ENCODE assay signal across 9 cellular contexts in the genomic region with DNA sequence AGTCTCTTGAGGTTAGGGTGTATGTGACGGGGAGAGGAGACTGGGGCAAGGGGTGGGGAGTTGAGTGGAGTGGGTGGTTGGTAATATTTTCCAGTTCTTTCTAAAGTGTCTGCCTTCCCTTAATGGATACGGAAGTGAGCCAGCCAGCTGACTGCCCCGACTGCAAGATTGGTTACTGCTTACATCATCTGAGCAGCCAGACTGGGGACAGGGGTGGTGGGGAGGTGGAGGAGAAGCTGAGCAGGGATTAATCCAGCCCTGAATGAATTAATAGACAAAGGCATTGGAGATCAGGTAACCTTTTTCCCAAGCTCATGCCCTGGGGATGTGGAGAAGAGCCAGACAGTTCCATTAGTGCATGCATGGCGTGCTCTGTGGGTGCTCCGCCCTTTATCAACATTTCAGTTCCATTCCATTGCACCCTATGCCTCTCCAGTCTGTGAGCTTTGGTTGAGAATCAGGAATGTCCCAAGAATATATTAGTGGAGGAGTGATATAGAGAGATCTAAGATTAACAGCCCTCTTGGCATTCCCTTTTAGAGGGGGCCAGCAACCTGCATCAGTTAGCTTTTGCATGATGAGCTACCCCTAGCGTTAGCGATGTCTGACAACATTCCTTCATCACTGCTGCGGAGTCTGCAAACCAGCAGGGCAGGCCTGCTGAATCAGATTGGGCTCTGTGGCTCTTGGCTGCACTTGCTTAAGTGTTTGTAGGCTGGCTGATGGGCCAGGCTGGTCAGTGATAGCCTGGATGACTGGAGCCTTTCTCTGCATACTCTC.
DNase-seq lines count a peak whose midpoint lies in the region; ATAC-seq, FAIRE-seq and TF ChIP-seq lines count a peak whose summit lies in the region.
"Had no signal": no experiment of that assay in that cellular context is flagged by ENCODE, and none has a peak within 500 bp of the region (broad histone marks: within the 10 kb centered on the region; RNA-seq: fewer than 3 reads in every experiment).

No MANE protein-coding gene starts in this region.

- H3K27ac ChIP-seq in RWPE2 (ENCODE audit: poor library complexity, severe bottlenecking): no peak overlapping the region
- no peak overlapping the region for H3K27ac ChIP-seq in foreskin keratinocyte

- H3K9me3 ChIP-seq in RWPE2 (ENCODE audit: severe bottlenecking): no peaks in the 10 kb centered on the region

- TF ChIP-seq CTCF in RWPE2 (IDR thresholded peaks at IDR 0.05; ENCODE audit: poor library complexity, severe bottlenecking) (no peak), foreskin keratinocyte (conservative IDR thresholded peaks at IDR 0.05) (peak; percentile 27)

- DNase-seq in H4 (ENCODE audit: low spot score) (peak; percentile 82), RWPE2 (ENCODE audit: low spot score) (no peak), foreskin keratinocyte (peak; percentile 17 to 59), sciatic nerve (ENCODE audit: low spot score) (no peak), urothelium cell line (ENCODE audit: low spot score) (no peak)
- DNase-seq in activated CD4-positive, alpha-beta T cell treated with anti-CD3 and anti-CD28 coated beads, Interleukin-2, amount 50 U/mL, for 1 hour: no peak

- FAIRE-seq in urothelium cell line (lab: Jason Lieb, UNC): no peak
- FAIRE-seq: islet of Langerhans had no signal

- no peaks in the 10 kb centered on the region for H3K27me3 ChIP-seq in RWPE2 (ENCODE audit: insufficient read depth, poor library complexity, severe bottlenecking)
- peaks cover under 1% of the 10 kb centered on the region for H3K27me3 ChIP-seq in foreskin keratinocyte

- no peak overlapping the region for H3K4me3 ChIP-seq in RWPE2 (ENCODE audit: severe bottlenecking)

- ATAC-seq in RWPE2 (ENCODE audit: low read depth): peak; percentile 44
- peak; percentile 50 for ATAC-seq in foreskin keratinocyte
- ATAC-seq in sciatic nerve: peak; percentile 88
- ATAC-seq in HG03565 (IDR thresholded peaks at IDR 0.05; ENCODE audit: unreplicated experiment): no peak
- no peak for ATAC-seq in GM18519 (IDR thresholded peaks at IDR 0.05; ENCODE audit: low FRiP score, unreplicated experiment)

- no peaks in the 10 kb centered on the region for H3K36me3 ChIP-seq in RWPE2 (ENCODE audit: low read depth)

- H3K4me1 ChIP-seq in RWPE2 (ENCODE audit: insufficient read depth, poor library complexity, severe bottlenecking) (peaks cover 4% of the 10 kb centered on the region), foreskin keratinocyte (no peaks in the 10 kb centered on the region)

- intact Hi-C loops in sciatic nerve (cut with DNase I): no loop called here

Comparison
In these comparisons a context has a peak if more than half of its experiments do, and no peak if none do; other contexts are left out.
1. DNase-seq: peak in H4 (single experiment) and foreskin keratinocyte (2 of 2); none in RWPE2 (single experiment), sciatic nerve (single experiment), urothelium cell line (single experiment) and activated CD4-positive, alpha-beta T cell treated with anti-CD3 and anti-CD28 coated beads, Interleukin-2, amount 50 U/mL, for 1 hour (single experiment).
2. ATAC-seq: peak in RWPE2 (single experiment), foreskin keratinocyte (single experiment) and sciatic nerve (single experiment); none in HG03565 (single experiment) and GM18519 (single experiment).